ENCODE assay signal across 24 cellular contexts in the genomic region with DNA sequence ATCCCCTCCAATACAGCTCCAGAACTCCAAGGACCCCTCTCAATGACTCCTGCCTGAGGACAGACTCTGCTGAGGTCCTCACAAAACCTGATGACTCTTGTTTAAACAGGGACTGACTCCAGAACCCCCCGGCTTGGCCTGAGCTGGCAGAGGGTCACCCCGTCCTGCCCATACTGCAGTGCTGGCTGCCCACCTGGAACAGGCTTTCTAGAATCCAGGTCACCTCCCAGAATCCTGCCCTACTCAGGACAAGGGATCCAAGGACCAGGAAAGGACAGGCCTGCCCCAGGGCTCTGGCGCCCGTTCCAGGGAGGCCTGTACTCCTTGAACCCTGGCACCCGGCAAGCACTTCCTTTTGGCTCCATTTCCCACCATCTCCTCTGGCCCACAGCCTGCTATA.
"Had no signal": no experiment of that assay in that cellular context is flagged by ENCODE, and none has a peak within 500 bp of the region (broad histone marks: within the 10 kb centered on the region; RNA-seq: fewer than 3 reads in every experiment).

No MANE protein-coding gene starts in this region.

- ATAC-seq: activated CD4-positive, alpha-beta T cell treated with anti-CD3 and anti-CD28 coated beads for 36 hours; esophagus mucosa; foreskin keratinocyte; mucosa of descending colon; sciatic nerve; stimulated activated memory B cell treated with anti-CD40 and anti-IgM and Interleukin-4, amounts not matched to agents 10 μg/mL and 1 μg/mL and 100 μg/mL, for 72 hours; stimulated activated naive CD8-positive, alpha-beta T cell treated with anti-CD3 and anti-CD28 coated beads, Interleukin-15, amount 100 ng/mL, for 72 hours; T-cell had no signal

- H3K4me3 Mint-ChIP-seq: activated CD4-positive, alpha-beta T cell treated with anti-CD3 and anti-CD28 coated beads for 36 hours; activated naive CD8-positive, alpha-beta T cell; activated T-helper 1 cell treated with anti-CD3 and anti-CD28 coated beads, Interleukin-12 subunit alpha, Interleukin-12 subunit beta, Interleukin-2, Interleukin-4 antibody, amounts not matched to agents 30 ng/mL and 10 ng/mL and 1 ng/mL, durations not matched to agents 14 hours and 24 hours and 36 hours; nephron progenitor cell; stimulated activated memory B cell treated with anti-CD40 and anti-IgM and Interleukin-4, amounts not matched to agents 10 μg/mL and 1 μg/mL and 100 μg/mL, for 72 hours; stimulated activated naive CD8-positive, alpha-beta T cell treated with anti-CD3 and anti-CD28 coated beads, Interleukin-15, amount 100 ng/mL, for 72 hours; T-cell had no signal

- H3K4me1 ChIP-seq: foreskin keratinocyte, thyroid gland had no signal

- DNase-seq: activated CD4-positive, alpha-beta T cell treated with anti-CD3 and anti-CD28 coated beads for 36 hours; activated CD4-positive, CD25-positive, alpha-beta regulatory T cell; activated T-cell treated with anti-CD3 and anti-CD28 coated beads for 4 hours; anterior cingulate cortex; cortex of kidney; foreskin keratinocyte; heart right ventricle; left ventricle myocardium inferior; mesendoderm; mucosa of descending colon; nephron progenitor cell; stimulated activated CD4-positive, alpha-beta T cell treated with anti-CD3 and anti-CD28 coated beads, Interleukin-4, amount 100 ng/mL, for 24 hours; stimulated activated naive CD8-positive, alpha-beta T cell treated with anti-CD3 and anti-CD28 coated beads, Interleukin-15, amount 100 ng/mL, for 72 hours; T-cell; thyroid gland had no signal

- H3K27me3 Mint-ChIP-seq: activated CD4-positive, alpha-beta T cell treated with anti-CD3 and anti-CD28 coated beads for 36 hours; activated naive CD8-positive, alpha-beta T cell; progenitor cell of endocrine pancreas; stimulated activated memory B cell treated with anti-CD40 and anti-IgM and Interleukin-4, amounts not matched to agents 10 μg/mL and 1 μg/mL and 100 μg/mL, for 72 hours; stimulated activated naive CD8-positive, alpha-beta T cell treated with anti-CD3 and anti-CD28 coated beads, Interleukin-15, amount 100 ng/mL, for 72 hours; T-cell had no signal

- H3K27me3 ChIP-seq: foreskin keratinocyte, heart right ventricle, ovary, thyroid gland had no signal

- H3K36me3 ChIP-seq: ovary had no signal

- H3K4me3 ChIP-seq: heart right ventricle, left ventricle myocardium inferior, lung, mucosa of descending colon, ovary, skin epidermis, thyroid gland had no signal

- H3K4me1 Mint-ChIP-seq: activated CD4-positive, alpha-beta T cell treated with anti-CD3 and anti-CD28 coated beads for 36 hours; nephron progenitor cell; stimulated activated memory B cell treated with anti-CD40 and anti-IgM and Interleukin-4, amounts not matched to agents 10 μg/mL and 1 μg/mL and 100 μg/mL, for 72 hours; stimulated activated naive CD8-positive, alpha-beta T cell treated with anti-CD3 and anti-CD28 coated beads, Interleukin-15, amount 100 ng/mL, for 72 hours had no signal

- H3K27ac ChIP-seq: foreskin keratinocyte, heart right ventricle, left ventricle myocardium inferior, ovary, skin epidermis, thyroid gland had no signal

- H3K9me3 ChIP-seq: ovary, thyroid gland had no signal

- H3K27ac Mint-ChIP-seq: activated CD4-positive, alpha-beta T cell treated with anti-CD3 and anti-CD28 coated beads for 36 hours; activated naive CD8-positive, alpha-beta T cell; activated T-helper 1 cell treated with anti-CD3 and anti-CD28 coated beads, Interleukin-12 subunit alpha, Interleukin-12 subunit beta, Interleukin-2, Interleukin-4 antibody, amounts not matched to agents 30 ng/mL and 10 ng/mL and 1 ng/mL, durations not matched to agents 14 hours and 24 hours and 36 hours; nephron progenitor cell; progenitor cell of endocrine pancreas; stimulated activated memory B cell treated with anti-CD40 and anti-IgM and Interleukin-4, amounts not matched to agents 10 μg/mL and 1 μg/mL and 100 μg/mL, for 72 hours; T-cell had no signal
